ENCODE assay signal across 8 cellular contexts in the genomic region with DNA sequence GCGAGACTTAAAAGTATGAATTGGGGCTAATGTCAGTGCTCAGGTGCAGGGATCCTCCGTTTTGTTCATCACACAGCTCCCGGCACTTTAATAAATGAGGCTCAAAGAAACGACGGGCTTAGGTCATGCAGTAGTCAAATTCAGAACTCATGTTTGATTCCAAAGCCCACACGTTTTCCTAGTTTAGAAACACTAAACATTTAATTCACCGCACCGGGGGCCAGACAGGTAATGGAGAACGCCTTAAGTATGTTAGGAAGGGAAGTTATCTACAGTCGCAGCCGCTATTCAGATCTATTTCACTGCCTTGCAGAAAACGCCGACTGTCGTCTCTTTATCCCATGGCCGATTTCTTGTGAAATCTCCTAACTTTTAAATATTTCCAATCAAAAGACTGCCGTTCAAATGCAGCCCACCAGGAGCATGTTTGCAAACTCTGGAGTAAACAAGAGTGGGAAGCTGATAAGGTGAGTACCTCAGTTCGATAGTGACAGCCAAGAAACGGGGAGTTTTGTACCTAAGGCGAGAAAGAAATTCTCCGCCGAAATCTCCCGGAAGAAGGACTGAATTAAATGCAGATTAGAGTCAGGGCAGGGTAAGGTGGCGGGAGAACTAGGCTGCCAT. TPM values are rescaled to one million over a fixed set of nuclear protein-coding genes. Genes with fewer than 3 reads are reported as not detected.
DNase-seq lines count a peak whose midpoint lies in the region; ATAC-seq and TF ChIP-seq lines count a peak whose summit lies in the region.

No MANE protein-coding gene starts in this region.

- H3K36me3 ChIP-seq in HEK293 (ENCODE audit: control insufficient read depth in 2 of 2, insufficient read depth in 1 of 2, low read length in 2 of 2) (no peaks in the 10 kb centered on the region), iPS DF 6.9 (ENCODE audit: control insufficient read depth, insufficient read depth, low read length) (no peaks in the 10 kb centered on the region)

- H3K27me3 Mint-ChIP-seq in activated CD8-positive, alpha-beta T cell treated with anti-CD3 and anti-CD28 coated beads, Interleukin-2, amount 10 ng/mL, durations not matched to agents 7 days and 5 days (ENCODE audit: low read depth) = peaks cover 6% of the 10 kb centered on the region
- H3K27me3 Mint-ChIP-seq in stimulated activated memory B cell treated with anti-CD40 and anti-IgM and Interleukin-4, amounts not matched to agents 10 μg/mL and 1 μg/mL and 100 μg/mL, for 72 hours = no peaks in the 10 kb centered on the region

- H3K4me1 Mint-ChIP-seq in activated CD8-positive, alpha-beta T cell treated with anti-CD3 and anti-CD28 coated beads, Interleukin-2, amount 10 ng/mL, durations not matched to agents 7 days and 5 days (ENCODE audit: low read depth) = peaks cover 16% of the 10 kb centered on the region
- peaks cover 12% of the 10 kb centered on the region for H3K4me1 Mint-ChIP-seq in stimulated activated memory B cell treated with anti-CD40 and anti-IgM and Interleukin-4, amounts not matched to agents 10 μg/mL and 1 μg/mL and 100 μg/mL, for 72 hours

- DNase-seq in activated CD8-positive, alpha-beta T cell treated with anti-CD3 and anti-CD28 coated beads, Interleukin-2, amount 10 ng/mL, durations not matched to agents 7 days and 5 days = no peak
- no peak for DNase-seq in iPS DF 6.9 (ENCODE audit: low read depth, low spot score)
- DNase-seq in central memory CD4-positive, alpha-beta T cell = no peak
- DNase-seq in GDM1 (lab: John Stamatoyannopoulos, UW) = no peak
- no peak for DNase-seq in amniotic stem cell (lab: John Stamatoyannopoulos, UW)
- no peak for DNase-seq in HPDE6-E6E7 (ENCODE audit: extremely low spot score)

- no peaks in the 10 kb centered on the region for H3K9me3 ChIP-seq in HEK293 (ENCODE audit: control insufficient read depth, insufficient read depth, low read depth, low read length)
- no peaks in the 10 kb centered on the region for H3K9me3 ChIP-seq in iPS DF 6.9 (ENCODE audit: control insufficient read depth, insufficient read depth, low read length)

- 0 out of 2 replicates have a peak, but pooled peaks have one; percentile 31 for TF ChIP-seq CTCF in HEK293 (tag by site-specific recombination; IDR thresholded peaks at IDR 0.05)

- H3K27ac ChIP-seq in HEK293 (ENCODE audit: extremely low read depth, low read depth, low read length) (peak overlapping the region; percentile 83), iPS DF 6.9 (ENCODE audit: low read length) (no peak overlapping the region)

- no peaks in the 10 kb centered on the region for H3K36me3 Mint-ChIP-seq in activated CD8-positive, alpha-beta T cell treated with anti-CD3 and anti-CD28 coated beads, Interleukin-2, amount 10 ng/mL, durations not matched to agents 7 days and 5 days (ENCODE audit: low read depth)
- no peaks in the 10 kb centered on the region for H3K36me3 Mint-ChIP-seq in stimulated activated memory B cell treated with anti-CD40 and anti-IgM and Interleukin-4, amounts not matched to agents 10 μg/mL and 1 μg/mL and 100 μg/mL, for 72 hours

- CTCF ChIA-PET in HEK293 (lab: Yijun Ruan, JAX) = interaction anchor here (0.7 to 2.5 kb wide), 6 partner anchors 8 to 459 kb away, joined by 3 to 14 read pairs (median 3); partner anchors contain the start of gene ADPGK
- CTCF ChIA-PET in activated CD8-positive, alpha-beta T cell treated with anti-CD3 and anti-CD28 coated beads, Interleukin-2, amount 10 ng/mL, durations not matched to agents 7 days and 5 days (lab: Charles Lee) = interaction anchor here (0.9 to 2.7 kb wide), 7 partner anchors 12 to 458 kb away, joined by 4 to 10 read pairs (median 5); no protein-coding TSS in a partner anchor

- no peaks in the 10 kb centered on the region for H3K9me3 Mint-ChIP-seq in activated CD8-positive, alpha-beta T cell treated with anti-CD3 and anti-CD28 coated beads, Interleukin-2, amount 10 ng/mL, durations not matched to agents 7 days and 5 days (ENCODE audit: insufficient read depth)
- H3K9me3 Mint-ChIP-seq in stimulated activated memory B cell treated with anti-CD40 and anti-IgM and Interleukin-4, amounts not matched to agents 10 μg/mL and 1 μg/mL and 100 μg/mL, for 72 hours = no peaks in the 10 kb centered on the region

- peak overlapping the region; percentile 92 for H3K27ac Mint-ChIP-seq in activated CD8-positive, alpha-beta T cell treated with anti-CD3 and anti-CD28 coated beads, Interleukin-2, amount 10 ng/mL, durations not matched to agents 7 days and 5 days
- peak overlapping the region; percentile 93 for H3K27ac Mint-ChIP-seq in stimulated activated memory B cell treated with anti-CD40 and anti-IgM and Interleukin-4, amounts not matched to agents 10 μg/mL and 1 μg/mL and 100 μg/mL, for 72 hours

- no peak for ATAC-seq in activated CD8-positive, alpha-beta T cell treated with anti-CD3 and anti-CD28 coated beads, Interleukin-2, amount 10 ng/mL, durations not matched to agents 7 days and 5 days
- ATAC-seq in stimulated activated memory B cell treated with anti-CD40 and anti-IgM and Interleukin-4, amounts not matched to agents 10 μg/mL and 1 μg/mL and 100 μg/mL, for 72 hours = no peak

- H3K4me3 Mint-ChIP-seq in activated CD8-positive, alpha-beta T cell treated with anti-CD3 and anti-CD28 coated beads, Interleukin-2, amount 10 ng/mL, durations not matched to agents 7 days and 5 days = peak overlapping the region; percentile 90
- peak overlapping the region; percentile 91 for H3K4me3 Mint-ChIP-seq in stimulated activated memory B cell treated with anti-CD40 and anti-IgM and Interleukin-4, amounts not matched to agents 10 μg/mL and 1 μg/mL and 100 μg/mL, for 72 hours

- H3K27me3 ChIP-seq in iPS DF 6.9 (ENCODE audit: control insufficient read depth, insufficient read depth, low read length) = no peaks in the 10 kb centered on the region

- no CpG with 5 or more reads among the region's 23 CpGs for WGBS in iPS DF 6.9 (ENCODE audit: insufficient coverage, insufficient read length)

- H3K4me1 ChIP-seq in HEK293 (ENCODE audit: control insufficient read depth, insufficient read depth, low read length) (peaks cover 5% of the 10 kb centered on the region; the same call in 1 of the 2 replicates), iPS DF 6.9 (ENCODE audit: control insufficient read depth, insufficient read depth, low read length) (no peaks in the 10 kb centered on the region)

- H3K4me3 ChIP-seq in HEK293 (ENCODE audit: low read depth, low read length) = peak overlapping the region; percentile 91
- peak overlapping the region; percentile 70 for H3K4me3 ChIP-seq in iPS DF 6.9 (ENCODE audit: low read length)

- POLR2A ChIA-PET in HEK293 (lab: Yijun Ruan, JAX) = interaction anchor here (0.6 to 2.0 kb wide), 9 partner anchors 8 to 455 kb away, joined by 3 to 10 read pairs (median 3); partner anchors contain the start of gene PKM
- POLR2A ChIA-PET in activated CD8-positive, alpha-beta T cell treated with anti-CD3 and anti-CD28 coated beads, Interleukin-2, amount 10 ng/mL, durations not matched to agents 7 days and 5 days (lab: Charles Lee) = interaction anchor here (0.8 to 1.3 kb wide), 4 partner anchors 101 to 365 kb away, joined by 3 to 5 read pairs (median 3); partner anchors contain the start of genes CELF6 and HEXA

TF ChIP-seq in HEK293, 187 proteins besides CTCF, POLR2A, EP300 and RAD21:
- no peak for TF ChIP-seq TRIM28 (IDR thresholded peaks at IDR 0.05; ENCODE audit: borderline replicate concordance, low read length)
- 0 out of 2 replicates have a peak, but pooled peaks have one; percentile 2 for TF ChIP-seq ZNF214 (tag by site-specific recombination; IDR thresholded peaks at IDR 0.05; ENCODE audit: borderline replicate concordance)
- no peak for TF ChIP-seq ZNF776 (tag by site-specific recombination; IDR thresholded peaks at IDR 0.05; ENCODE audit: borderline replicate concordance)
- 0 out of 2 replicates have a peak, but pooled peaks have one; percentile 27 for TF ChIP-seq ZNF664 (tag by site-specific recombination; IDR thresholded peaks at IDR 0.05)
- no peak for TF ChIP-seq PRDM1 (tag by site-specific recombination; IDR thresholded peaks at IDR 0.05)
- 0 out of 2 replicates have a peak, but pooled peaks have one; percentile 19 for TF ChIP-seq REPIN1 (tag by site-specific recombination; IDR thresholded peaks at IDR 0.05; ENCODE audit: low read depth)
- no peak for TF ChIP-seq ZNF629 (tag by site-specific recombination; IDR thresholded peaks at IDR 0.05)

RNA-seq across cellular contexts. Expression of gene HIGD2B, which starts 0.6 kb away (rescaled TPM):
- under 1 TPM in 1 of 2 experiments, not detected in 1; 0.24 TPM for total RNA-seq in activated CD8-positive, alpha-beta T cell treated with anti-CD3 and anti-CD28 coated beads, Interleukin-2, amount 10 ng/mL, durations not matched to agents 7 days and 5 days

RNA-seq across cellular contexts. Expression of gene BBS4, which starts 0.6 kb away (rescaled TPM):
- 10 to 100 TPM in 1 of 2 experiments, 1 to 10 TPM in 1; 9.2 to 11.6 TPM for total RNA-seq in activated CD8-positive, alpha-beta T cell treated with anti-CD3 and anti-CD28 coated beads, Interleukin-2, amount 10 ng/mL, durations not matched to agents 7 days and 5 days

RNA-seq across cellular contexts. Expression of gene GOLGA6B, which starts 30.9 kb away (rescaled TPM):
- not detected for total RNA-seq in activated CD8-positive, alpha-beta T cell treated with anti-CD3 and anti-CD28 coated beads, Interleukin-2, amount 10 ng/mL, durations not matched to agents 7 days and 5 days
